25 cellular contexts compared by ENCODE assay signal in genomic region chr6:146980900-146981329, GRCh38.
A peak's percentile ranks its signal among the peaks of the same experiment; 100 is the strongest.
DNase-seq lines count a peak whose midpoint lies in the region; ATAC-seq, FAIRE-seq and TF ChIP-seq lines count a peak whose summit lies in the region.
"Had no signal": no experiment of that assay in that cellular context is flagged by ENCODE, and none has a peak within 500 bp of the region (broad histone marks: within the 10 kb centered on the region; RNA-seq: fewer than 3 reads in every experiment).

No MANE protein-coding gene starts in this region.

- no peaks in the 10 kb centered on the region for H3K36me3 ChIP-seq in HepG2 (replicated peaks in 1 of 2; ENCODE audit: control insufficient read depth in 1 of 2, insufficient read depth in 2 of 2, low read length in 2 of 2)
- no peaks in the 10 kb centered on the region for H3K36me3 ChIP-seq in right lobe of liver
- no peaks in the 10 kb centered on the region for H3K36me3 ChIP-seq in hepatocyte (replicated peaks; ENCODE audit: insufficient read depth, low read depth)
- H3K36me3 ChIP-seq: BLaER1, HAP-1 had no signal

- no peaks in the 10 kb centered on the region for H3K9me2 ChIP-seq in hepatocyte (replicated peaks; ENCODE audit: insufficient read depth)

- peaks cover 3% of the 10 kb centered on the region for H3K9me3 Mint-ChIP-seq in progenitor cell of endocrine pancreas (ENCODE audit: low read depth)
- H3K9me3 Mint-ChIP-seq: CD8-positive, alpha-beta T cell; HFFc6 had no signal

- POLR2A ChIA-PET in HepG2 (lab: Yijun Ruan, JAX) = interaction anchor here (1.1 to 1.9 kb wide), 2 partner anchors 10 to 221 kb away, joined by 3 to 9 read pairs; no protein-coding TSS in a partner anchor

- no TSS peak for BruUV-seq in HepG2 (replicated peaks; lab: Mats Ljungman, UMichigan)

- in situ Hi-C loops in HepG2 (cut with HindIII; ENCODE audit: extremely low pct_ligation_motif_present, low pct_unique_long_range_greater_than_20kb) = loop anchor here (10.0 kb wide), 1 partner anchor 224 kb away; the partner anchor contains the start of gene STXBP5

- H3K4me1 ChIP-seq in HepG2 (ENCODE audit: insufficient read depth, low read length) (peaks cover 64% of the 10 kb centered on the region), right lobe of liver (no peaks in the 10 kb centered on the region), hepatocyte (ENCODE audit: insufficient read depth) (peaks cover 8% of the 10 kb centered on the region)
- H3K4me1 ChIP-seq: BLaER1 had no signal

- no peaks in the 10 kb centered on the region for H3K79me2 ChIP-seq in HepG2 (ENCODE audit: insufficient read depth, low read length)
- H3K79me2 ChIP-seq in hepatocyte = no peaks in the 10 kb centered on the region

- no peak overlapping the region for H3K4me3 Mint-ChIP-seq in progenitor cell of endocrine pancreas (ENCODE audit: low read depth)
- H3K4me3 Mint-ChIP-seq: B cell; CD4-positive, CD25-positive, alpha-beta regulatory T cell; CD8-positive, alpha-beta T cell; HFFc6 had no signal

- intact Hi-C loops in HepG2 (cut with micrococcal nuclease; ENCODE audit: unreplicated experiment) (no loop called here), right lobe of liver (cut with DNase I) (no loop called here), head of caudate nucleus (cut with DNase I) (no loop called here)

- TF ChIP-seq CTCF in HepG2 (CRISPR knock-in tag; IDR thresholded peaks at IDR 0.05) = no peak
- TF ChIP-seq CTCF in right lobe of liver (IDR thresholded peaks at IDR 0.05) = no peak
- TF ChIP-seq CTCF in VCaP (conservative IDR thresholded peaks at IDR 0.05) = no peak
- no peak for TF ChIP-seq CTCF in hepatocyte (IDR thresholded peaks at IDR 0.05; ENCODE audit: poor library complexity)
- no peak for TF ChIP-seq CTCF in progenitor cell of endocrine pancreas (IDR thresholded peaks at IDR 0.05; ENCODE audit: unreplicated experiment)

- no peaks in the 10 kb centered on the region for H3K27me3 Mint-ChIP-seq in progenitor cell of endocrine pancreas
- H3K27me3 Mint-ChIP-seq: CD4-positive, CD25-positive, alpha-beta regulatory T cell had no signal

- peak; percentile 93 for DNase-seq in HepG2 (ENCODE audit: low spot score)
- no peak for DNase-seq in right lobe of liver
- DNase-seq in hepatocyte (ENCODE audit: low spot score) = no peak
- DNase-seq in progenitor cell of endocrine pancreas (ENCODE audit: low spot score, unreplicated experiment) = no peak
- no peak for DNase-seq in activated effector memory CD4-positive, alpha-beta T cell treated with Interleukin-2 at 50 U/mL for 16 hours
- no peak for DNase-seq in head of caudate nucleus
- DNase-seq: CD4-positive, CD25-positive, alpha-beta regulatory T cell; CD8-positive, alpha-beta T cell; DMS 273 treated with DMSO at 0.1 percent for 48 hours; DMS79; EL; GDM1; GOT3; HFFc6 had no signal

- H3K9me3 ChIP-seq in HepG2 (ENCODE audit: low read length) = no peaks in the 10 kb centered on the region
- no peaks in the 10 kb centered on the region for H3K9me3 ChIP-seq in right lobe of liver
- H3K9me3 ChIP-seq in hepatocyte (ENCODE audit: low read depth) = no peaks in the 10 kb centered on the region
- H3K9me3 ChIP-seq: BLaER1, HAP-1 had no signal

- 0% methylated on average over 4 of the region's 4 CpGs for WGBS in HepG2 (ENCODE audit: low lambda C conversion rate)
- WGBS in right lobe of liver (ENCODE audit: insufficient coverage, low coverage, low lambda C conversion rate, missing lambda C conversion rate) = 45% methylated on average over 4 of the region's 4 CpGs
- WGBS in hepatocyte (ENCODE audit: low lambda C conversion rate, missing lambda C conversion rate) = 70% methylated on average over 4 of the region's 4 CpGs

- H2AFZ ChIP-seq in HepG2 (ENCODE audit: low read length) = peak overlapping the region; percentile 3
- H2AFZ ChIP-seq in hepatocyte = no peak overlapping the region

- H3K4me3 ChIP-seq in HepG2 (replicated peaks in 1 of 3; ENCODE audit: insufficient read depth in 1 of 3, low read depth in 2 of 3, low read length in 3 of 3) (no peak overlapping the region; a peak in 1 of 6 replicates), right lobe of liver (no peak overlapping the region), hepatocyte (no peak overlapping the region)
- H3K4me3 ChIP-seq: BLaER1, GM12878, HAP-1 had no signal

- TF ChIP-seq EP300 in HepG2 (IDR thresholded peaks at IDR 0.05; ENCODE audit: low read depth in 2 of 2, low read length in 2 of 2) (peak in 1 of 2 experiments; percentile 90; a peak in 2 of 4 replicates), HepG2 (CRISPR knock-in tag; IDR thresholded peaks at IDR 0.05; ENCODE audit: borderline replicate concordance) (peak; percentile 88)

- no peak overlapping the region for H3K9ac ChIP-seq in HepG2 (ENCODE audit: insufficient read depth, low read depth, low read length)
- H3K9ac ChIP-seq: BLaER1 had no signal

- H3K27ac Mint-ChIP-seq in progenitor cell of endocrine pancreas = peak overlapping the region; percentile 65
- H3K27ac Mint-ChIP-seq: B cell; CD4-positive, CD25-positive, alpha-beta regulatory T cell; CD8-positive, alpha-beta T cell; HFFc6 had no signal

- peaks cover 1% of the 10 kb centered on the region for H3K36me3 Mint-ChIP-seq in progenitor cell of endocrine pancreas (ENCODE audit: insufficient read depth)
- H3K36me3 Mint-ChIP-seq: CD4-positive, CD25-positive, alpha-beta regulatory T cell; CD8-positive, alpha-beta T cell had no signal

- TF ChIP-seq POLR2A in HepG2 (IDR thresholded peaks at IDR 0.05; ENCODE audit: insufficient read depth in 1 of 2, low read depth in 2 of 2, low read length in 2 of 2) (no peak), right lobe of liver (IDR thresholded peaks at IDR 0.05) (no peak)

- CTCF ChIA-PET in HepG2 (lab: Yijun Ruan, JAX; ENCODE audit: low intra/inter-chr PET ratio, low total read pairs) = no interaction called here

- peak overlapping the region; percentile 47 for H3K4me2 ChIP-seq in HepG2 (ENCODE audit: low read depth, low read length)
- peak overlapping the region; percentile 41 for H3K4me2 ChIP-seq in hepatocyte
- H3K4me2 ChIP-seq: BLaER1 had no signal

- H3K27ac ChIP-seq in HepG2 (ENCODE audit: extremely low read length, insufficient read depth, low read length) (peak overlapping the region; percentile 22), right lobe of liver (no peak overlapping the region), VCaP (peak overlapping the region; percentile 51), hepatocyte (peak overlapping the region; percentile 29)
- H3K27ac ChIP-seq: 22Rv1, BLaER1, C4-2B had no signal

- TF ChIP-seq RAD21 in HepG2 (CRISPR knock-in tag; IDR thresholded peaks at IDR 0.05) = no peak

- ATAC-seq in HepG2 = peak; percentile 73
- no peak for ATAC-seq in right lobe of liver
- ATAC-seq in HG03196 (IDR thresholded peaks at IDR 0.05; ENCODE audit: unreplicated experiment) = no peak
- ATAC-seq: CD8-positive, alpha-beta T cell; GM12878 had no signal

- no peaks in the 10 kb centered on the region for H3K27me3 ChIP-seq in HepG2 (ENCODE audit: control insufficient read depth in 1 of 2, insufficient read depth in 2 of 2, low read length in 2 of 2)
- no peaks in the 10 kb centered on the region for H3K27me3 ChIP-seq in right lobe of liver
- no peaks in the 10 kb centered on the region for H3K27me3 ChIP-seq in hepatocyte
- H3K27me3 ChIP-seq: BLaER1 had no signal

- no peak for FAIRE-seq in HepG2 (lab: Jason Lieb, UNC)
- FAIRE-seq: A204.1, D721Med, GM12878, H54 had no signal

- H3K4me1 Mint-ChIP-seq in progenitor cell of endocrine pancreas (ENCODE audit: low read depth) = peaks cover 55% of the 10 kb centered on the region
- H3K4me1 Mint-ChIP-seq: B cell; CD4-positive, CD25-positive, alpha-beta regulatory T cell had no signal

- H4K20me1 ChIP-seq in HepG2 (ENCODE audit: insufficient read depth, low read length) = no peaks in the 10 kb centered on the region
- no peaks in the 10 kb centered on the region for H4K20me1 ChIP-seq in hepatocyte (ENCODE audit: insufficient read depth, poor library complexity, severe bottlenecking)
- H4K20me1 ChIP-seq: BLaER1 had no signal

TF ChIP-seq in HepG2, 621 proteins besides CTCF, POLR2A, EP300 and RAD21 (continues in another document):
- TF ChIP-seq TFAP4 (IDR thresholded peaks at IDR 0.05; ENCODE audit: borderline replicate concordance, low read depth) = peak; percentile 45; the same call in 1 of the 2 replicates
- peak; percentile 98; the same call in 1 of the 2 replicates for TF ChIP-seq SALL1 (CRISPR knock-in tag; IDR thresholded peaks at IDR 0.05)
- peak in 1 of 2 experiments; percentile 65; a peak in 1 of 4 replicates for TF ChIP-seq HMGXB4 (CRISPR knock-in tag; IDR thresholded peaks at IDR 0.05; ENCODE audit: borderline replicate concordance in 1 of 2, low read depth in 1 of 2)
- TF ChIP-seq CEBPG (CRISPR knock-in tag; IDR thresholded peaks at IDR 0.05) = peak; percentile 66; the same call in 1 of the 2 replicates
- TF ChIP-seq TCF12 (IDR thresholded peaks at IDR 0.05) = no peak
- peak; percentile 89; the same call in 1 of the 2 replicates for TF ChIP-seq TCF12 (CRISPR knock-in tag; IDR thresholded peaks at IDR 0.05)
- TF ChIP-seq ZNF44 (CRISPR knock-in tag; IDR thresholded peaks at IDR 0.05) = no peak
- TF ChIP-seq HNRNPLL (IDR thresholded peaks at IDR 0.05; ENCODE audit: low read depth, low read length, poor library complexity, severe bottlenecking) = no peak
- TF ChIP-seq ARNTL (CRISPR knock-in tag; IDR thresholded peaks at IDR 0.05) = peak; percentile 80

Comparison
In these comparisons a context has a peak if more than half of its experiments do, and no peak if none do; other contexts are left out.
1. H3K27ac ChIP-seq: peak in HepG2 (single experiment), VCaP (single experiment) and hepatocyte (single experiment); none in right lobe of liver (0 of 3).